7 cellular contexts compared by ENCODE assay signal in the genomic region with DNA sequence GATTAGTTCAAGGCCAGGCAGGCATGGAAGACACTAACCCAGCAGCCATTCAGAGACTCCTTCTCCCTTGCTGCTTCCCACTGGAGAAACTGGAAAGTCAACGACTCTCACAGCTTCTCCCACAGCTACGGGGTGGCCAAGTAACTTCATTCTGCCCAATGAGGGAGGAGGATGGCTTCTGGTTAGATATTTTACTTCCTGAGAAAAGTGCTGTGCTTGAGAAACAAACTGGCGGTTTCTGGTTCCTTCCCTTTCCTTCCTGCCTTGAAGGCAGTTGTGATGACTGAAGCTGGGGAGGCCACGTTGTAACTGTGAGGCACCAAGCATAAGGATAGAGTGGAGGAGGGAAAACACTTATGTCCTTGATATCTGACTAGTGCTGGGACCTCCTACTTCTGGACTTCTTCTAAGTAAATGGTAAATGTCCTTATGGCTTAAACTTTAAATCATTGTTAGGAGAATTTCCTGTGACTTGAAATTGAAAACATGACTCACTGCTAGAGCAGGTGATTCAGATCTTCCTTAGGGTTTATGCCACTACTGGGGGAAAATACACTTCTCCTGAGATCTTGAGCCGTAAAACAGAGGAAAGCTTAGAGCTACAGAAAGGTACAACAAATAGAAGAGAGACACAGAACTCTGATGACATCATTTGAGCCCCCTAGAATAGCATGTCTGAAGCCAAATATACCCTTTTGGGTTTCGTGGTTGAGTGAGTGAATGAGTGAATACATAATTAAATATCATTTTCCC. TPM values are rescaled to one million over a fixed set of nuclear protein-coding genes. Genes with fewer than 3 reads are reported as not detected.
DNase-seq lines count a peak whose midpoint lies in the region; ATAC-seq and TF ChIP-seq lines count a peak whose summit lies in the region.

No MANE protein-coding gene starts in this region.

- 43 to 44% methylated on average over 6 of the region's 6 CpGs for WGBS in esophagus squamous epithelium, 2 donors

- H3K9me3 ChIP-seq in esophagus squamous epithelium = peaks cover 0 to 8% (median 0%) of the 10 kb centered on the region in 3 donors

- no peak for TF ChIP-seq CTCF in esophagus squamous epithelium (IDR thresholded peaks at IDR 0.05)

- H3K4me3 ChIP-seq in Jurkat, Clone E6-1 (ENCODE audit: low read length) = peak overlapping the region; percentile 29
- H3K4me3 ChIP-seq in esophagus squamous epithelium = no peak overlapping the region

- H3K4me1 ChIP-seq in esophagus squamous epithelium = peaks cover 5 to 50% (median 27%) of the 10 kb centered on the region in 3 donors

- ATAC-seq in GM19468 (IDR thresholded peaks at IDR 0.05; ENCODE audit: extremely low read depth, unreplicated experiment) (peak; percentile 20), HG03565 (IDR thresholded peaks at IDR 0.05; ENCODE audit: unreplicated experiment) (no peak)

- intact Hi-C loops in esophagus squamous epithelium (cut with DNase I) = no loop called here

- H3K27me3 ChIP-seq in esophagus squamous epithelium = no peaks in the 10 kb centered on the region

- TF ChIP-seq POLR2A in esophagus squamous epithelium (IDR thresholded peaks at IDR 0.05) = no peak

- DNase-seq in Jurkat, Clone E6-1 (ENCODE audit: low read depth, low spot score) = peak; percentile 82
- peak; percentile 50 to 67 for DNase-seq in activated CD4-positive, alpha-beta T cell treated with anti-CD3 and anti-CD28 coated beads, Interleukin-2, amount 50 U/mL, for 48 hours
- DNase-seq in esophagus squamous epithelium (lab: John Stamatoyannopoulos, UW) = no peak
- DNase-seq in stimulated activated CD4-positive, alpha-beta T cell treated with anti-CD3 and anti-CD28 coated beads, Interleukin-1b, Interleukin-23, amount 100 ng/mL, for 48 hours = peak; percentile 65
- no peak for DNase-seq in ecto neural progenitor cell (ENCODE audit: low spot score)

- H3K36me3 ChIP-seq in esophagus squamous epithelium = no peaks in the 10 kb centered on the region

- peak overlapping the region; percentile 28 to 74 (median 54) for H3K27ac ChIP-seq in esophagus squamous epithelium

RNA-seq across cellular contexts. Expression of gene GNPDA1, which starts 3.1 kb away (rescaled TPM):
- polyA plus RNA-seq in Jurkat, Clone E6-1 (2012; ENCODE audit: insufficient read depth, insufficient read length) = 48.8 TPM
- total RNA-seq in esophagus squamous epithelium = 10 to 100 TPM; 12.3 to 42.6 (median 21.1) TPM

RNA-seq across cellular contexts. Expression of gene RNF14, which starts 47.1 kb away (rescaled TPM):
- 48.7 TPM for polyA plus RNA-seq in Jurkat, Clone E6-1 (2012; ENCODE audit: insufficient read depth, insufficient read length)
- 10 to 100 TPM; 11.9 to 45.0 (median 23.6) TPM for total RNA-seq in esophagus squamous epithelium

RNA-seq across cellular contexts. Expression of gene PCDH12, which starts 58.0 kb away (rescaled TPM):
- 0.26 TPM for polyA plus RNA-seq in Jurkat, Clone E6-1 (2012; ENCODE audit: insufficient read depth, insufficient read length)
- total RNA-seq in esophagus squamous epithelium = 1 to 10 TPM in 1 of 4 donors, under 1 TPM in 3; 0.19 to 1.9 (median 0.78) TPM

Comparison
In these comparisons a context has a peak if more than half of its experiments do, and no peak if none do; other contexts are left out.
1. DNase-seq: peak in Jurkat, Clone E6-1 (single experiment), activated CD4-positive, alpha-beta T cell treated with anti-CD3 and anti-CD28 coated beads, Interleukin-2, amount 50 U/mL, for 48 hours (2 of 2) and stimulated activated CD4-positive, alpha-beta T cell treated with anti-CD3 and anti-CD28 coated beads, Interleukin-1b, Interleukin-23, amount 100 ng/mL, for 48 hours (single experiment); none in esophagus squamous epithelium (single experiment) and ecto neural progenitor cell (single experiment).